ENCODE assay signal across 15 cellular contexts in the genomic region with DNA sequence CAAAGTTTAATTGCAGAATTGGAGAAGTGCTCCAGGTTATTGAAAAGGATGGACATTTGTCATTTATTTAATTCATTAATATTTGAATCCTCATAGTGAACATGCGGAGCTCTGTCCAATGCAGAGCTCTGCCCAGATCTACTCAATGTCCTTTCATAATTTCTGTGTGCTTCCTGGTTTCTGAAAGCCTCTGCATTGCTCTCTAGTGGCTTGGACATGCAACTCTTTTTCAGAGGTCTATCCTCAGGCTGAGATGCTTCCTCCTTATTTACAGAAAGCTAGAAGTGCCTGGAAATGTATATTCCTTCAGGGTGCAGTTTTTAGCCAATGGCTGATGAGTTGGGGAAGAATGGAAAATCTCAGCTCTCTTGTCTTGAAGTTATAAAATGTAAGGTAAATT.
A peak's percentile ranks its signal among the peaks of the same experiment; 100 is the strongest.
DNase-seq lines count a peak whose midpoint lies in the region; TF ChIP-seq lines count a peak whose summit lies in the region.
"Had no signal": no experiment of that assay in that cellular context is flagged by ENCODE, and none has a peak within 500 bp of the region (broad histone marks: within the 10 kb centered on the region; RNA-seq: fewer than 3 reads in every experiment).

No MANE protein-coding gene starts in this region.

- H2AFZ ChIP-seq in Loucy (ENCODE audit: low read length) (peak overlapping the region; percentile 53; the same call in 1 of the 2 replicates), neural progenitor cell (replicated peaks) (peak overlapping the region; percentile 5)
- H2AFZ ChIP-seq: PC-9 had no signal

- H4K20me1 ChIP-seq in Loucy (ENCODE audit: insufficient read depth, low read length, poor library complexity, severe bottlenecking) (no peaks in the 10 kb centered on the region), neural progenitor cell (ENCODE audit: low read depth) (no peaks in the 10 kb centered on the region)

- H3K9me3 ChIP-seq in Loucy (ENCODE audit: insufficient read depth, low read depth, low read length) (no peaks in the 10 kb centered on the region), neural progenitor cell (ENCODE audit: low read depth) (no peaks in the 10 kb centered on the region)

- H3K27ac ChIP-seq in neural progenitor cell, result no peak overlapping the region
- H3K27ac ChIP-seq: PC-9 had no signal

- H3K79me2 ChIP-seq in Loucy (ENCODE audit: insufficient read depth, low read length), result no peaks in the 10 kb centered on the region
- H3K79me2 ChIP-seq in neural progenitor cell (ENCODE audit: low read depth), result no peaks in the 10 kb centered on the region

- no peaks in the 10 kb centered on the region for H3K36me3 Mint-ChIP-seq in neural progenitor cell
- H3K36me3 Mint-ChIP-seq: brain had no signal

- H3K27me3 ChIP-seq in Loucy (ENCODE audit: insufficient read depth, low read length, poor library complexity, severe bottlenecking) (no peaks in the 10 kb centered on the region), neural progenitor cell (no peaks in the 10 kb centered on the region)

- no peak overlapping the region for H3K4me3 Mint-ChIP-seq in neural progenitor cell
- H3K4me3 Mint-ChIP-seq: brain had no signal

- no peaks in the 10 kb centered on the region for H3K9me3 Mint-ChIP-seq in neural progenitor cell
- H3K9me3 Mint-ChIP-seq: brain had no signal

- no peak overlapping the region for H3K27ac Mint-ChIP-seq in neural progenitor cell
- H3K27ac Mint-ChIP-seq: brain had no signal

- no peak overlapping the region for H3K4me2 ChIP-seq in Loucy (ENCODE audit: low read depth, low read length, poor library complexity, severe bottlenecking)
- H3K4me2 ChIP-seq in neural progenitor cell, result no peak overlapping the region
- H3K4me2 ChIP-seq: PC-9 had no signal

- H3K9ac ChIP-seq in Loucy (ENCODE audit: low read depth, low read length, poor library complexity, severe bottlenecking), result no peak overlapping the region
- H3K9ac ChIP-seq in neural progenitor cell, result no peak overlapping the region

- TF ChIP-seq CTCF in Loucy (conservative IDR thresholded peaks at IDR 0.05; ENCODE audit: low read length) (peak; percentile 37), neural progenitor cell (IDR thresholded peaks at IDR 0.05) (peak; percentile 50)

- H3K4me3 ChIP-seq in Loucy (ENCODE audit: low read length, poor library complexity, severe bottlenecking) (no peak overlapping the region), neural progenitor cell (no peak overlapping the region)
- H3K4me3 ChIP-seq: PC-9 had no signal

- H3K36me3 ChIP-seq in Loucy (ENCODE audit: insufficient read depth, low read length) (no peaks in the 10 kb centered on the region), neural progenitor cell (no peaks in the 10 kb centered on the region)

- DNase-seq in SIG-M5 treated with dmso at 0.1 percent for 504 hours (lab: John Stamatoyannopoulos, UW; ENCODE audit: unreplicated experiment) (peak; percentile 45), SIG-M5 (lab: John Stamatoyannopoulos, UW) (no peak), amniotic epithelial cell (ENCODE audit: low read depth) (peak; percentile 42), neural progenitor cell (ENCODE audit: low spot score) (peak; percentile 27), LoVo (ENCODE audit: low spot score) (no peak), hippocampal formation (lab: John Stamatoyannopoulos, UW) (no peak), NCI-H526 treated with DMSO at 0.1 percent for 48 hours (lab: John Stamatoyannopoulos, UW) (no peak)
- DNase-seq: activated gamma-delta T cell treated with Interleukin-2 at 50 U/mL for 16 hours, foreskin melanocyte, NCI-H2171, PC-9, T-helper 2 cell, trophoblast cell had no signal

- no peaks in the 10 kb centered on the region for H3K4me1 Mint-ChIP-seq in neural progenitor cell
- H3K4me1 Mint-ChIP-seq: brain had no signal

- H3K27me3 Mint-ChIP-seq in neural progenitor cell (ENCODE audit: insufficient read depth, low read depth), result no peaks in the 10 kb centered on the region
- H3K27me3 Mint-ChIP-seq: brain had no signal

- H3F3A ChIP-seq in Loucy (ENCODE audit: low read depth) (no peaks in the 10 kb centered on the region), neural progenitor cell (ENCODE audit: low read depth) (no peaks in the 10 kb centered on the region)

- H3K9me2 ChIP-seq in Loucy (replicated peaks; ENCODE audit: low read depth, low read length), result no peaks in the 10 kb centered on the region

- H3K4me1 ChIP-seq in Loucy (ENCODE audit: insufficient read depth, low read length, poor library complexity, severe bottlenecking) (no peaks in the 10 kb centered on the region), neural progenitor cell (no peaks in the 10 kb centered on the region)

Comparison
In these comparisons a context has a peak if more than half of its experiments do, and no peak if none do; other contexts are left out.
1. DNase-seq: peak in SIG-M5 treated with dmso at 0.1 percent for 504 hours (single experiment), amniotic epithelial cell (single experiment) and neural progenitor cell (single experiment); none in SIG-M5 (single experiment), LoVo (single experiment), hippocampal formation (0 of 2) and NCI-H526 treated with DMSO at 0.1 percent for 48 hours (single experiment).